Comparison of ENCODE assay signal across 11 cellular contexts in genomic region chr2:218732052-218732760, GRCh38. TPM values are rescaled to one million over a fixed set of nuclear protein-coding genes. Genes with fewer than 3 reads are reported as not detected.
DNase-seq lines count a peak whose midpoint lies in the region; TF ChIP-seq lines count a peak whose summit lies in the region.
"Had no signal": no experiment of that assay in that cellular context is flagged by ENCODE, and none has a peak within 500 bp of the region (broad histone marks: within the 10 kb centered on the region; RNA-seq: fewer than 3 reads in every experiment).

No MANE protein-coding gene starts in this region.

- H3K9me3 ChIP-seq in HUES64 (ENCODE audit: insufficient read depth, low read depth, low read length): peaks cover 5% of the 10 kb centered on the region
- H3K9me3 ChIP-seq in breast epithelium: no peaks in the 10 kb centered on the region
- H3K9me3 ChIP-seq in liver (ENCODE audit: control insufficient read depth in 4 of 4, low read length in 3 of 4): no peaks in the 10 kb centered on the region

- H3K27me3 ChIP-seq in HUES64 (ENCODE audit: insufficient read depth, low read length) (no peaks in the 10 kb centered on the region), breast epithelium (no peaks in the 10 kb centered on the region), liver (ENCODE audit: control insufficient read depth in 4 of 4, insufficient read depth in 4 of 4, low read length in 3 of 4) (no peaks in the 10 kb centered on the region)

- 91% methylated on average over 5 of the region's 5 CpGs for WGBS in HUES64
- WGBS in liver: 57% methylated on average over 5 of the region's 5 CpGs

- H3K4me3 ChIP-seq in HUES64 (ENCODE audit: low read length) (no peak overlapping the region), breast epithelium (no peak overlapping the region), liver (ENCODE audit: low read depth in 1 of 3, low read length in 3 of 3) (no peak overlapping the region)

- H3K4me1 ChIP-seq in HUES64 (ENCODE audit: insufficient read depth, low read length): peaks cover 23% of the 10 kb centered on the region
- H3K4me1 ChIP-seq in breast epithelium: peaks cover 3 to 10% of the 10 kb centered on the region in 2 donors
- peaks cover 4 to 35% (median 17%) of the 10 kb centered on the region in 4 donors for H3K4me1 ChIP-seq in liver (ENCODE audit: control insufficient read depth in 4 of 4, insufficient read depth in 4 of 4, low read length in 3 of 4)

- TF ChIP-seq POLR2A in breast epithelium (IDR thresholded peaks at IDR 0.05): no peak

- intact Hi-C loops in breast epithelium (cut with DNase I; ENCODE audit: low total_unique reads): no loop called here

- peak overlapping the region; percentile 47 for H3K27ac ChIP-seq in HUES64 (ENCODE audit: low read depth, low read length)
- H3K27ac ChIP-seq in breast epithelium: peak overlapping the region; percentile 86 to 88
- peak overlapping the region; percentile 62 to 81 for H3K27ac ChIP-seq in liver (ENCODE audit: low read depth in 1 of 2, low read length in 2 of 2)

- H3K36me3 ChIP-seq in HUES64 (ENCODE audit: insufficient read depth, low read length) (peaks cover 14% of the 10 kb centered on the region), breast epithelium (no peaks in the 10 kb centered on the region), liver (ENCODE audit: control insufficient read depth in 4 of 4, insufficient read depth in 3 of 4, low read depth in 1 of 4, low read length in 3 of 4) (no peaks in the 10 kb centered on the region)

- TF ChIP-seq CTCF in breast epithelium (IDR thresholded peaks at IDR 0.05) (no peak), liver (IDR thresholded peaks at IDR 0.05; ENCODE audit: low read depth, low read length, missing input control) (no peak)

- no peak for DNase-seq in breast epithelium (ENCODE audit: low spot score in 2 of 2)
- peak; percentile 36 for DNase-seq in superior temporal gyrus (ENCODE audit: extremely low spot score)
- no peak for DNase-seq in NAMALWA (ENCODE audit: low spot score)
- no peak for DNase-seq in central memory CD4-positive, alpha-beta T cell
- DNase-seq in NCI-H1436 treated with DMSO at 0.1 percent for 48 hours (lab: John Stamatoyannopoulos, UW): no peak
- no peak for DNase-seq in DMS153 treated with DMSO at 0.1 percent for 48 hours (lab: John Stamatoyannopoulos, UW; ENCODE audit: unreplicated experiment)
- DNase-seq: NCI-H774; stimulated activated CD4-positive, alpha-beta T cell treated with anti-CD3 and anti-CD28 coated beads, Interleukin-4, amount 100 ng/mL, for 1 hour; T-helper 1 cell had no signal

- no peak for TF ChIP-seq RAD21 in liver (IDR thresholded peaks at IDR 0.05)

- no peak overlapping the region for H3K9ac ChIP-seq in HUES64 (ENCODE audit: low read depth, low read length)
- peak overlapping the region in 1 of 2 donors; percentile 70 for H3K9ac ChIP-seq in liver (ENCODE audit: low read depth in 1 of 2, low read length in 2 of 2)

TF ChIP-seq in liver, 16 proteins besides CTCF, POLR2A, EP300 and RAD21:
- TF ChIP-seq RXRA (IDR thresholded peaks at IDR 0.05): peak; percentile 18 to 39
- no peak for TF ChIP-seq EGR1 (IDR thresholded peaks at IDR 0.05; ENCODE audit: low read depth in 2 of 2)
- TF ChIP-seq ATF3 (IDR thresholded peaks at IDR 0.05): peak; percentile 6
- peak; percentile 33 for TF ChIP-seq HNF4G (IDR thresholded peaks at IDR 0.05)
- TF ChIP-seq JUND (IDR thresholded peaks at IDR 0.05): no peak
- peak; percentile 51 for TF ChIP-seq SP1 (IDR thresholded peaks at IDR 0.05)
- peak; percentile 71 to 74 for TF ChIP-seq HNF4A (conservative IDR thresholded peaks at IDR 0.05)

RNA-seq across cellular contexts. Expression of gene TTLL4, which starts 21.6 kb away (rescaled TPM):
- 53.7 TPM for polyA plus RNA-seq in HUES64 (2013, experiment 1 of 2)
- polyA plus RNA-seq in HUES64 (2013, experiment 2 of 2): 55.2 TPM
- 10 to 100 TPM in 2 of 3 donors, 1 to 10 TPM in 1; 8.3 to 34.7 (median 29.0) TPM for total RNA-seq in breast epithelium
- 10 to 100 TPM in 1 of 2 donors, 1 to 10 TPM in 1; 6.9 to 14.0 TPM for total RNA-seq in liver
- polyA plus RNA-seq in liver: 1 to 10 TPM; 5.7 to 6.4 TPM

RNA-seq across cellular contexts. Expression of gene CYP27A1, which starts 49.7 kb away (rescaled TPM):
- polyA plus RNA-seq in HUES64 (2013, experiment 1 of 2): 2.9 TPM
- 5.3 TPM for polyA plus RNA-seq in HUES64 (2013, experiment 2 of 2)
- total RNA-seq in breast epithelium (10 to 100 TPM; 25.6 to 65.0 (median 28.8) TPM), liver (100 to 1,000 TPM; 112 to 354 TPM)
- 100 to 1,000 TPM; 298 to 311 TPM for polyA plus RNA-seq in liver
